Comparison of ENCODE assay signal across 1 cellular context in the genomic region with DNA sequence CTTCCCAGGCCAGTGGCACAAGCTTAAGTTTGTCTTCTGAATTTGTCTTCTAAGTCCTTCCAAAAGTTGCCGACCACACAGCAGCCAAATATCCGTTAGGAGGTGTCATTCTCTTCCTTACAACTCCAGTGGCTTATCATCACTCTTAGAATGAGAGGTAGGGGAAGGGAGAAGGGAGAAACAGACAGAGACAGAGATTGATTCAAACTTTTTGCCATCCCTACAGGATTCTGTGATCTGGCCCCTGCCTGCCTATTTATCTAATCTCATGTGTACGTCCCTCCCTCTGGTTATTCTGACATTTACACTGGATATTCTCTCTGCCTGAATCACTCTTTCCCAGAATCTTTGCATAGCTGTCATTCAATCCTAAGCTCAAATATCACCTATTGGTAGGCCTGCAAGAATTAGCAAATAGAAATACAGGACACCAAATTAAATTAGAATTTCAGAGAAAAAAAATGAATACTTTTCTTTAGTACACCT.
TF ChIP-seq lines count a peak whose summit lies in the region.

No MANE protein-coding gene starts in this region.

TF ChIP-seq in H1, 55 proteins besides CTCF, POLR2A, EP300 and RAD21:
- TF ChIP-seq CBX5 (IDR thresholded peaks at IDR 0.05; ENCODE audit: low read depth, low read length), result no peak
